Comparison of ENCODE assay signal across 14 cellular contexts in genomic region chr1:229325873-229326502, GRCh38. TPM values are rescaled to one million over a fixed set of nuclear protein-coding genes. Genes with fewer than 3 reads are reported as not detected.
DNase-seq lines count a peak whose midpoint lies in the region; FAIRE-seq and TF ChIP-seq lines count a peak whose summit lies in the region.
"Had no signal": no experiment of that assay in that cellular context is flagged by ENCODE, and none has a peak within 500 bp of the region (broad histone marks: within the 10 kb centered on the region; RNA-seq: fewer than 3 reads in every experiment).

No MANE protein-coding gene starts in this region.

- peaks cover 35% of the 10 kb centered on the region for H3K79me2 ChIP-seq in MM.1S (ENCODE audit: low read length)

- intact Hi-C loops in colonic mucosa (cut with DNase I) = no loop called here

- 37 to 58% (median 54%) methylated on average over 10 of the region's 10 CpGs for WGBS in small intestine, 3 donors

- no peak for FAIRE-seq in small intestine (lab: Jason Lieb, UNC)
- FAIRE-seq: A204.1 had no signal

- H3K36me3 ChIP-seq in MM.1S (replicated peaks; ENCODE audit: insufficient read depth, low read length) = no peaks in the 10 kb centered on the region
- H3K36me3 ChIP-seq in colonic mucosa = no peaks in the 10 kb centered on the region
- peaks cover 0 to 4% of the 10 kb centered on the region in 2 donors for H3K36me3 ChIP-seq in small intestine (ENCODE audit: control insufficient read depth in 2 of 2, insufficient read depth in 2 of 2, low read length in 2 of 2)
- H3K36me3 ChIP-seq in H7 (replicated peaks; ENCODE audit: control insufficient read depth, insufficient read depth, low read length) = peaks cover 4% of the 10 kb centered on the region

- H3K4me1 ChIP-seq in MM.1S (ENCODE audit: low read length) (peaks cover 16% of the 10 kb centered on the region), colonic mucosa (no peaks in the 10 kb centered on the region), small intestine (ENCODE audit: control insufficient read depth in 2 of 2, insufficient read depth in 1 of 2, low read depth in 1 of 2, low read length in 1 of 2) (no peaks in the 10 kb centered on the region)
- H3K4me1 ChIP-seq: sigmoid colon had no signal

- H3F3A ChIP-seq in MM.1S (ENCODE audit: insufficient read depth, low read length) = no peaks in the 10 kb centered on the region

- no peaks in the 10 kb centered on the region for H3K9me3 ChIP-seq in MM.1S (replicated peaks; ENCODE audit: insufficient read depth, low read length)
- no peaks in the 10 kb centered on the region for H3K9me3 ChIP-seq in colonic mucosa
- no peaks in the 10 kb centered on the region for H3K9me3 ChIP-seq in small intestine (ENCODE audit: control insufficient read depth, low read depth)
- H3K9me3 ChIP-seq: sigmoid colon had no signal

- no peaks in the 10 kb centered on the region for H4K20me1 ChIP-seq in MM.1S (ENCODE audit: insufficient read depth, low read length)

- no peak for TF ChIP-seq CTCF in MM.1S (IDR thresholded peaks at IDR 0.05; ENCODE audit: low read length)
- no peak for TF ChIP-seq CTCF in colonic mucosa (IDR thresholded peaks at IDR 0.05)

- H3K9me2 ChIP-seq in MM.1S (replicated peaks; ENCODE audit: insufficient read depth, low read length) = no peaks in the 10 kb centered on the region

- H3K9ac ChIP-seq in MM.1S (ENCODE audit: low read length) (no peak overlapping the region), colonic mucosa (ENCODE audit: low read depth in 2 of 2, low read length in 2 of 2) (no peak overlapping the region)

- H3K27me3 ChIP-seq in MM.1S (replicated peaks; ENCODE audit: insufficient read depth, low read length) (no peaks in the 10 kb centered on the region), colonic mucosa (no peaks in the 10 kb centered on the region), small intestine (ENCODE audit: control insufficient read depth in 2 of 2, insufficient read depth in 2 of 2, low read length in 2 of 2) (no peaks in the 10 kb centered on the region), H7 (ENCODE audit: control insufficient read depth, insufficient read depth, low read length) (no peaks in the 10 kb centered on the region)
- H3K27me3 ChIP-seq: sigmoid colon had no signal

- peak overlapping the region; percentile 3; the same call in 1 of the 2 replicates for H3K4me2 ChIP-seq in MM.1S (ENCODE audit: low read depth, low read length)

- DNase-seq in NOMO-1 treated with DMSO at 0.1 percent for 48 hours (lab: John Stamatoyannopoulos, UW; ENCODE audit: unreplicated experiment) (peak; percentile 16), NOMO-1 treated with dmso at 0.1 percent for 144 hours (lab: John Stamatoyannopoulos, UW; ENCODE audit: unreplicated experiment) (no peak), MM.1S (peak; percentile 39), colonic mucosa (no peak), small intestine (peak; percentile 37), GM19240 (ENCODE audit: insufficient read length, low spot score) (no peak), LoVo (ENCODE audit: low spot score) (no peak), H7 (no peak)
- DNase-seq: endodermal cell, midbrain, NCI-H2081 treated with DMSO at 0.1 percent for 48 hours, sigmoid colon had no signal

- no peak overlapping the region for H3K27ac ChIP-seq in MM.1S (ENCODE audit: low read length)
- H3K27ac ChIP-seq in colonic mucosa = peak overlapping the region; percentile 1
- no peak overlapping the region for H3K27ac ChIP-seq in small intestine (ENCODE audit: low read depth in 1 of 2, low read length in 1 of 2)
- H3K27ac ChIP-seq: sigmoid colon, VCaP had no signal

- H3K4me3 ChIP-seq in MM.1S (ENCODE audit: low read length) = no peak overlapping the region
- no peak overlapping the region for H3K4me3 ChIP-seq in colonic mucosa
- H3K4me3 ChIP-seq in small intestine (ENCODE audit: low read depth in 1 of 2, low read length in 2 of 2) = no peak overlapping the region
- no peak overlapping the region for H3K4me3 ChIP-seq in H7 (ENCODE audit: insufficient read depth, low read depth, low read length)
- H3K4me3 ChIP-seq: sigmoid colon had no signal

- H2AFZ ChIP-seq in MM.1S (ENCODE audit: low read length) = no peak overlapping the region

RNA-seq across cellular contexts. Expression of gene CCSAP, which starts 16.9 kb away (rescaled TPM):
- 1 to 10 TPM; 5.2 to 6.2 TPM for total RNA-seq in colonic mucosa
- polyA plus RNA-seq in small intestine = 1 to 10 TPM in 2 of 3 donors, under 1 TPM in 1; 0.89 to 2.9 (median 1.1) TPM
- 8.6 and 12.8 TPM in 2 replicates for total RNA-seq in H7 (2014; rRNA removed; shearing (Covaris generic))

RNA-seq across cellular contexts. Expression of gene RAB4A, which starts 55.1 kb away (rescaled TPM):
- total RNA-seq in colonic mucosa = 100 to 1,000 TPM in 1 of 2 donors, 10 to 100 TPM in 1; 80.9 to 103 TPM
- polyA plus RNA-seq in small intestine = 10 to 100 TPM; 30.0 to 37.6 (median 31.9) TPM
- total RNA-seq in H7 (2014; rRNA removed; shearing (Covaris generic)) = 47.0 and 60.7 TPM in 2 replicates

Comparison
In these comparisons a context has a peak if more than half of its experiments do, and no peak if none do; other contexts are left out.
1. DNase-seq: peak in NOMO-1 treated with DMSO at 0.1 percent for 48 hours (single experiment), MM.1S (single experiment) and small intestine (single experiment); none in NOMO-1 treated with dmso at 0.1 percent for 144 hours (single experiment), colonic mucosa (single experiment), GM19240 (single experiment), LoVo (single experiment) and H7 (single experiment).